12 cellular contexts compared by ENCODE assay signal in genomic region chr17:64413505-64413904, GRCh38. TPM values are rescaled to one million over a fixed set of nuclear protein-coding genes. Genes with fewer than 3 reads are reported as not detected.
DNase-seq lines count a peak whose midpoint lies in the region; ATAC-seq and TF ChIP-seq lines count a peak whose summit lies in the region.
"Had no signal": no experiment of that assay in that cellular context is flagged by ENCODE, and none has a peak within 500 bp of the region (broad histone marks: within the 10 kb centered on the region; RNA-seq: fewer than 3 reads in every experiment).

No MANE protein-coding gene starts in this region.

- intact Hi-C loops in natural killer cell (cut with micrococcal nuclease): no loop called here

- H3K9me3 ChIP-seq in effector memory CD4-positive, alpha-beta T cell (ENCODE audit: control insufficient read depth, low read length): no peaks in the 10 kb centered on the region

- H3K27me3 ChIP-seq in effector memory CD4-positive, alpha-beta T cell (replicated peaks; ENCODE audit: control insufficient read depth, insufficient read depth, low read length, poor library complexity, severe bottlenecking): no peaks in the 10 kb centered on the region

- H3K27me3 Mint-ChIP-seq in natural killer cell (ENCODE audit: low read depth in 2 of 2): no peaks in the 10 kb centered on the region
- no peaks in the 10 kb centered on the region for H3K27me3 Mint-ChIP-seq in natural killer cell treated with Interleukin-12 subunit alpha and Interleukin-12 subunit beta and Interleukin-15 and Interleukin-18, amount 100 ng/mL, for 72 hours
- H3K27me3 Mint-ChIP-seq: effector memory CD8-positive, alpha-beta T cell had no signal

- ATAC-seq in natural killer cell (no peak), HG03159 (IDR thresholded peaks at IDR 0.05; ENCODE audit: unreplicated experiment) (peak; percentile 71)
- no peak for ATAC-seq in natural killer cell treated with Interleukin-12 subunit alpha and Interleukin-12 subunit beta and Interleukin-15 and Interleukin-18, amount 100 ng/mL, for 72 hours
- ATAC-seq: effector memory CD8-positive, alpha-beta T cell; SK-N-SH treated with all-trans-retinoic acid at 6 μM for 48 hours had no signal

- H3K36me3 ChIP-seq in effector memory CD4-positive, alpha-beta T cell (ENCODE audit: control insufficient read depth, insufficient read depth, low read length): no peaks in the 10 kb centered on the region

- DNase-seq in natural killer cell (no peak), DMS153 treated with DMSO at 0.1 percent for 48 hours (lab: John Stamatoyannopoulos, UW; ENCODE audit: unreplicated experiment) (no peak), NCI-H526 treated with DMSO at 0.1 percent for 48 hours (lab: John Stamatoyannopoulos, UW) (no peak), H4 (ENCODE audit: low spot score) (no peak)
- no peak for DNase-seq in natural killer cell treated with Interleukin-12 subunit alpha and Interleukin-12 subunit beta and Interleukin-15 and Interleukin-18, amount 100 ng/mL, for 72 hours (ENCODE audit: low spot score)
- no peak for DNase-seq in effector memory CD4-positive, alpha-beta T cell
- DNase-seq: activated T-cell treated with anti-CD3 and anti-CD28 coated beads, Interleukin-2, amount 50 U/mL, for 48 hours; effector memory CD8-positive, alpha-beta T cell had no signal

- H3K4me1 Mint-ChIP-seq in natural killer cell: peaks cover 12 to 13% of the 10 kb centered on the region in 2 donors
- peaks cover under 1 to 13% of the 10 kb centered on the region in 2 donors for H3K4me1 Mint-ChIP-seq in natural killer cell treated with Interleukin-12 subunit alpha and Interleukin-12 subunit beta and Interleukin-15 and Interleukin-18, amount 100 ng/mL, for 72 hours (ENCODE audit: low read depth in 2 of 2)

- H3K9me3 Mint-ChIP-seq in natural killer cell: no peaks in the 10 kb centered on the region
- no peaks in the 10 kb centered on the region for H3K9me3 Mint-ChIP-seq in natural killer cell treated with Interleukin-12 subunit alpha and Interleukin-12 subunit beta and Interleukin-15 and Interleukin-18, amount 100 ng/mL, for 72 hours
- H3K9me3 Mint-ChIP-seq: effector memory CD8-positive, alpha-beta T cell had no signal

- H3K4me3 Mint-ChIP-seq in natural killer cell: peak overlapping the region; percentile 17
- no peak overlapping the region for H3K4me3 Mint-ChIP-seq in natural killer cell treated with Interleukin-12 subunit alpha and Interleukin-12 subunit beta and Interleukin-15 and Interleukin-18, amount 100 ng/mL, for 72 hours

- no peak for TF ChIP-seq CTCF in natural killer cell (IDR thresholded peaks at IDR 0.05)

- H3K27ac Mint-ChIP-seq in natural killer cell: no peak overlapping the region
- no peak overlapping the region for H3K27ac Mint-ChIP-seq in natural killer cell treated with Interleukin-12 subunit alpha and Interleukin-12 subunit beta and Interleukin-15 and Interleukin-18, amount 100 ng/mL, for 72 hours

- H3K27ac ChIP-seq in cingulate gyrus (ENCODE audit: low read depth, low read length): peak overlapping the region; percentile 35
- H3K27ac ChIP-seq in effector memory CD4-positive, alpha-beta T cell (ENCODE audit: insufficient read depth, low read length, poor library complexity, severe bottlenecking): no peak overlapping the region

- no peaks in the 10 kb centered on the region for H3K4me1 ChIP-seq in effector memory CD4-positive, alpha-beta T cell (ENCODE audit: control insufficient read depth, insufficient read depth, low read length, poor library complexity, severe bottlenecking)

- H3K4me3 ChIP-seq in effector memory CD4-positive, alpha-beta T cell (ENCODE audit: insufficient read depth, low read depth, low read length, poor library complexity, severe bottlenecking): no peak overlapping the region
- H3K4me3 ChIP-seq: smooth muscle cell had no signal

- H3K36me3 Mint-ChIP-seq in natural killer cell: no peaks in the 10 kb centered on the region
- no peaks in the 10 kb centered on the region for H3K36me3 Mint-ChIP-seq in natural killer cell treated with Interleukin-12 subunit alpha and Interleukin-12 subunit beta and Interleukin-15 and Interleukin-18, amount 100 ng/mL, for 72 hours

RNA-seq across cellular contexts. Expression of gene PECAM1, which starts 22.8 kb away (rescaled TPM):
- total RNA-seq in natural killer cell: 10 to 100 TPM; 57.1 to 79.8 (median 72.6) TPM
- 10 to 100 TPM in 1 of 2 donors, 1 to 10 TPM in 1; 8.1 to 17.1 TPM for total RNA-seq in natural killer cell treated with Interleukin-12 subunit alpha and Interleukin-12 subunit beta and Interleukin-15 and Interleukin-18, amount 100 ng/mL, for 72 hours
- 0.06 and 0.85 TPM in 2 replicates for total RNA-seq in H4 (2014; rRNA removed; shearing (Covaris generic))
- total RNA-seq: smooth muscle cell had no signal

RNA-seq across cellular contexts. Expression of gene MILR1, which starts 35.4 kb away (rescaled TPM):
- 10 to 100 TPM in 1 of 3 donors, 1 to 10 TPM in 2; 2.2 to 12.0 (median 3.3) TPM for total RNA-seq in natural killer cell
- total RNA-seq in natural killer cell treated with Interleukin-12 subunit alpha and Interleukin-12 subunit beta and Interleukin-15 and Interleukin-18, amount 100 ng/mL, for 72 hours: 1 to 10 TPM; 5.0 to 6.9 TPM
- total RNA-seq in H4 (2014; rRNA removed; shearing (Covaris generic)): 20.3 and 24.8 TPM in 2 replicates
- total RNA-seq: smooth muscle cell had no signal
